Comparison of ENCODE assay signal across 18 cellular contexts in genomic region chr10:86744067-86744725, GRCh38. TPM values are rescaled to one million over a fixed set of nuclear protein-coding genes. Genes with fewer than 3 reads are reported as not detected.
DNase-seq lines count a peak whose midpoint lies in the region; ATAC-seq and TF ChIP-seq lines count a peak whose summit lies in the region.
"Had no signal": no experiment of that assay in that cellular context is flagged by ENCODE, and none has a peak within 500 bp of the region (broad histone marks: within the 10 kb centered on the region; RNA-seq: fewer than 3 reads in every experiment).

No MANE protein-coding gene starts in this region.

- peak overlapping the region; percentile 57 for H3K9ac ChIP-seq in adipocyte (ENCODE audit: low read length)
- H3K9ac ChIP-seq: neural progenitor cell had no signal

- H3K27ac ChIP-seq in esophagus muscularis mucosa (replicated peaks in 1 of 4) = peak overlapping the region; percentile 76 to 80 (median 79)
- H3K27ac ChIP-seq in thoracic aorta = peak overlapping the region; percentile 46 to 76
- H3K27ac ChIP-seq: epithelial cell of prostate, HL-60, neural progenitor cell had no signal

- TF ChIP-seq EP300 in esophagus muscularis mucosa (IDR thresholded peaks at IDR 0.05) = no peak

- WGBS in esophagus muscularis mucosa = 63% methylated on average over 7 of the region's 7 CpGs

- TF ChIP-seq CTCF in esophagus muscularis mucosa (IDR thresholded peaks at IDR 0.05) (no peak), thoracic aorta (IDR thresholded peaks at IDR 0.05) (no peak)

- H3K36me3 ChIP-seq in adipocyte (ENCODE audit: control insufficient read depth, insufficient read depth, low read length, severe bottlenecking) = no peaks in the 10 kb centered on the region
- H3K36me3 ChIP-seq in esophagus muscularis mucosa = no peaks in the 10 kb centered on the region
- H3K36me3 ChIP-seq in thoracic aorta = no peaks in the 10 kb centered on the region
- H3K36me3 ChIP-seq: neural progenitor cell had no signal

- H3K4me3 ChIP-seq in adipocyte (ENCODE audit: low read length) (peak overlapping the region; percentile 19), esophagus muscularis mucosa (no peak overlapping the region), thoracic aorta (no peak overlapping the region)
- H3K4me3 ChIP-seq: neural progenitor cell had no signal

- H3K27me3 ChIP-seq in adipocyte (replicated peaks; ENCODE audit: control insufficient read depth, insufficient read depth, low read length) (no peaks in the 10 kb centered on the region), esophagus muscularis mucosa (no peaks in the 10 kb centered on the region), thoracic aorta (replicated peaks; ENCODE audit: insufficient read depth) (no peaks in the 10 kb centered on the region)
- H3K27me3 ChIP-seq: neural progenitor cell had no signal

- no peak for ATAC-seq in thoracic aorta (ENCODE audit: insufficient number of reproducible peaks, low FRiP score, low read depth)
- ATAC-seq in GM21529 (IDR thresholded peaks at IDR 0.05; ENCODE audit: unreplicated experiment) = no peak
- ATAC-seq: stimulated activated naive CD8-positive, alpha-beta T cell treated with anti-CD3 and anti-CD28 coated beads, Interleukin-15, Interleukin-2, amounts not matched to agents 100 U/mL and 50 U/mL, for 24 hours had no signal

- H3K4me1 ChIP-seq in adipocyte (ENCODE audit: control insufficient read depth, insufficient read depth, low read length) = peaks cover 33% of the 10 kb centered on the region
- peaks cover 15 to 55% (median 52%) of the 10 kb centered on the region in 4 donors for H3K4me1 ChIP-seq in esophagus muscularis mucosa
- peaks cover 25 to 38% of the 10 kb centered on the region in 2 donors for H3K4me1 ChIP-seq in thoracic aorta (ENCODE audit: control insufficient read depth in 1 of 2, low read depth in 2 of 2)
- H3K4me1 ChIP-seq: neural progenitor cell had no signal

- no peak for TF ChIP-seq POLR2A in esophagus muscularis mucosa (IDR thresholded peaks at IDR 0.05; ENCODE audit: low read depth)

- H3K9me3 ChIP-seq in adipocyte (ENCODE audit: control insufficient read depth, low read length) = no peaks in the 10 kb centered on the region
- no peaks in the 10 kb centered on the region for H3K9me3 ChIP-seq in esophagus muscularis mucosa
- no peaks in the 10 kb centered on the region for H3K9me3 ChIP-seq in thoracic aorta

- DNase-seq in adipocyte (ENCODE audit: low read depth) (peak; percentile 26), esophagus muscularis mucosa (ENCODE audit: extremely low spot score) (no peak), mucosa of gallbladder (ENCODE audit: low spot score) (peak; percentile 11), thoracic aorta (ENCODE audit: low spot score) (no peak), SW480 (ENCODE audit: low spot score) (no peak)
- no peak for DNase-seq in NK-92 treated with Interleukin-12 subunit alpha and Interleukin-12 subunit beta, amount 100 ng/mL, for 24 hours (lab: John Stamatoyannopoulos, UW)
- DNase-seq in activated CD4-positive, alpha-beta T cell treated with anti-CD3 and anti-CD28 coated beads for 4 hours = no peak
- DNase-seq: activated CD4-positive, alpha-beta T cell treated with anti-CD3 and anti-CD28 coated beads, Interleukin-2, amount 50 U/mL, for 1 hour; activated naive CD4-positive, alpha-beta T cell treated with Interleukin-2 at 50 U/mL for 16 hours; AML-193; mesendoderm; NCI-H1694 treated with DMSO at 0.1 percent for 48 hours; retina; stimulated activated naive CD8-positive, alpha-beta T cell treated with anti-CD3 and anti-CD28 coated beads, Interleukin-15, Interleukin-2, amounts not matched to agents 100 U/mL and 50 U/mL, for 24 hours had no signal

- intact Hi-C loops in esophagus muscularis mucosa (cut with DNase I) = no loop called here

RNA-seq across cellular contexts. Expression of gene BMPR1A, which starts 12.2 kb away (rescaled TPM):
- total RNA-seq in esophagus muscularis mucosa (100 to 1,000 TPM in 1 of 4 donors, 10 to 100 TPM in 3; 66.1 to 110 (median 90.5) TPM), mucosa of gallbladder (55.3 TPM), thoracic aorta (100 to 1,000 TPM in 1 of 2 donors, 10 to 100 TPM in 1; 69.0 to 130 TPM)

Comparison
In these comparisons a context has a peak if more than half of its experiments do, and no peak if none do; other contexts are left out.
1. DNase-seq: peak in adipocyte (single experiment) and mucosa of gallbladder (single experiment); none in esophagus muscularis mucosa (single experiment), thoracic aorta (single experiment), SW480 (single experiment), NK-92 treated with Interleukin-12 subunit alpha and Interleukin-12 subunit beta, amount 100 ng/mL, for 24 hours (single experiment) and activated CD4-positive, alpha-beta T cell treated with anti-CD3 and anti-CD28 coated beads for 4 hours (0 of 2).